18 cellular contexts compared by ENCODE assay signal in the genomic region with DNA sequence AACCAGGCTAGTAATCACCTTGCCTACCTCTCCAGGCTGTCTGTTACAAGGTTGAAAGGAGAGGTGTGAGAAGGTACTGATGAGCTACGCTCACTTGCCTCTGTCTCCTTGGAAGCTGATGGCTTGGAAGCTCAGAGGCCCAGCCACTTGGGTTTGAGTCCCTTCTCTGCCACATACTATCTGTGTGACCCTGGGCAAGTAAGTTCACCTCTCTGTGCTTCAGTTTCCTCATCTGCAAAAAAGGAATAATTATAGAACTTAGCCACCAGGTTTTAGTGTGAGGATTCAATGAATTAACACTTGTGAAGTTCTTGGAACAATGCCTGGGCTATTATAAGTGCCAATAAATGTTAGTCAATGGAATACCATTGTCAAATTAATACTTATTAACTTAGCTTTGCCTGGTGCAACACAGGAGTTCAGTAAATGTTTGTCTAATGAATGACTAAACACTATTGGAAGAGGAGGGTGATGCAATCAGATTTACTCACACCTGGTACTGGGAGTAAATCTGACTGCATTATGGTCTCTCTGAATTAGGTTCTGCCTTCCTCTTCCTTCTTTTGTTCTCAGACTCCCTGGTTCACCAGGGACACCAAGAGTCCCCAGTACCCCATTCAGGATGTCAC. TPM values are rescaled to one million over a fixed set of nuclear protein-coding genes. Genes with fewer than 3 reads are reported as not detected.
DNase-seq lines count a peak whose midpoint lies in the region; ATAC-seq and TF ChIP-seq lines count a peak whose summit lies in the region.
"Had no signal": no experiment of that assay in that cellular context is flagged by ENCODE, and none has a peak within 500 bp of the region (broad histone marks: within the 10 kb centered on the region; RNA-seq: fewer than 3 reads in every experiment).

No MANE protein-coding gene starts in this region.

- TF ChIP-seq CTCF in choroid plexus epithelial cell (conservative IDR thresholded peaks at IDR 0.05; ENCODE audit: low read depth, low read length) (no peak), liver (IDR thresholded peaks at IDR 0.05; ENCODE audit: low read depth, low read length, missing input control) (no peak)

- no peaks in the 10 kb centered on the region for H3K27me3 ChIP-seq in liver (ENCODE audit: control insufficient read depth in 4 of 4, insufficient read depth in 4 of 4, low read length in 3 of 4)
- H3K27me3 ChIP-seq: BLaER1, upper lobe of left lung had no signal

- no peak overlapping the region for H3K9ac ChIP-seq in liver (ENCODE audit: low read depth in 1 of 2, low read length in 2 of 2)
- H3K9ac ChIP-seq: BLaER1 had no signal

- peaks cover 3 to 37% (median 25%) of the 10 kb centered on the region in 4 donors for H3K4me1 ChIP-seq in liver (ENCODE audit: control insufficient read depth in 4 of 4, insufficient read depth in 4 of 4, low read length in 3 of 4)
- H3K4me1 ChIP-seq: BLaER1 had no signal

- peak; percentile 40 to 60 for TF ChIP-seq RAD21 in liver (IDR thresholded peaks at IDR 0.05)

- ATAC-seq in GM18520 (IDR thresholded peaks at IDR 0.05; ENCODE audit: unreplicated experiment) = no peak
- no peak for ATAC-seq in HG02870 (IDR thresholded peaks at IDR 0.05; ENCODE audit: unreplicated experiment)
- ATAC-seq in GM19395 (IDR thresholded peaks at IDR 0.05; ENCODE audit: unreplicated experiment) = no peak
- ATAC-seq: activated CD8-positive, alpha-beta T cell treated with anti-CD3 and anti-CD28 coated beads for 36 hours had no signal

- WGBS in liver = 96% methylated on average over 1 of the region's 1 CpG

- H3K27ac ChIP-seq in liver (ENCODE audit: low read depth in 1 of 2, low read length in 2 of 2) = peak overlapping the region; percentile 49 to 67
- H3K27ac ChIP-seq: BLaER1, dorsolateral prefrontal cortex, upper lobe of left lung had no signal

- DNase-seq in DMS53 (lab: John Stamatoyannopoulos, UW) = peak; percentile 94
- DNase-seq in LoVo (ENCODE audit: low spot score) = peak; percentile 41
- peak; percentile 53 for DNase-seq in choroid plexus epithelial cell (ENCODE audit: low read depth)
- no peak for DNase-seq in stimulated activated naive CD4-positive, alpha-beta T cell (lab: John Stamatoyannopoulos, UW)
- DNase-seq: activated CD8-positive, alpha-beta T cell treated with anti-CD3 and anti-CD28 coated beads for 36 hours; dorsolateral prefrontal cortex; stimulated activated CD4-positive, alpha-beta T cell treated with anti-CD3 and anti-CD28 coated beads, Interleukin-2, amount 100 ng/mL, for 48 hours; upper lobe of left lung had no signal

- H3K9me3 ChIP-seq in liver (ENCODE audit: control insufficient read depth in 4 of 4, low read length in 3 of 4) = no peaks in the 10 kb centered on the region
- H3K9me3 ChIP-seq: BLaER1, upper lobe of left lung had no signal

- no peaks in the 10 kb centered on the region for H3K36me3 ChIP-seq in liver (ENCODE audit: control insufficient read depth in 4 of 4, insufficient read depth in 3 of 4, low read depth in 1 of 4, low read length in 3 of 4)
- H3K36me3 ChIP-seq: BLaER1, upper lobe of left lung had no signal

- no peak overlapping the region for H3K4me3 ChIP-seq in choroid plexus epithelial cell (ENCODE audit: low read depth, low read length)
- H3K4me3 ChIP-seq in liver (ENCODE audit: low read depth in 1 of 3, low read length in 3 of 3) = no peak overlapping the region
- H3K4me3 ChIP-seq: BLaER1, dorsolateral prefrontal cortex, upper lobe of left lung had no signal

TF ChIP-seq in liver, 16 proteins besides CTCF, POLR2A, EP300 and RAD21:
- peak; percentile 35 for TF ChIP-seq FOXA2 (IDR thresholded peaks at IDR 0.05)
- peak; percentile 61 to 66 for TF ChIP-seq HNF4A (conservative IDR thresholded peaks at IDR 0.05)
- TF ChIP-seq, protein P1, sequence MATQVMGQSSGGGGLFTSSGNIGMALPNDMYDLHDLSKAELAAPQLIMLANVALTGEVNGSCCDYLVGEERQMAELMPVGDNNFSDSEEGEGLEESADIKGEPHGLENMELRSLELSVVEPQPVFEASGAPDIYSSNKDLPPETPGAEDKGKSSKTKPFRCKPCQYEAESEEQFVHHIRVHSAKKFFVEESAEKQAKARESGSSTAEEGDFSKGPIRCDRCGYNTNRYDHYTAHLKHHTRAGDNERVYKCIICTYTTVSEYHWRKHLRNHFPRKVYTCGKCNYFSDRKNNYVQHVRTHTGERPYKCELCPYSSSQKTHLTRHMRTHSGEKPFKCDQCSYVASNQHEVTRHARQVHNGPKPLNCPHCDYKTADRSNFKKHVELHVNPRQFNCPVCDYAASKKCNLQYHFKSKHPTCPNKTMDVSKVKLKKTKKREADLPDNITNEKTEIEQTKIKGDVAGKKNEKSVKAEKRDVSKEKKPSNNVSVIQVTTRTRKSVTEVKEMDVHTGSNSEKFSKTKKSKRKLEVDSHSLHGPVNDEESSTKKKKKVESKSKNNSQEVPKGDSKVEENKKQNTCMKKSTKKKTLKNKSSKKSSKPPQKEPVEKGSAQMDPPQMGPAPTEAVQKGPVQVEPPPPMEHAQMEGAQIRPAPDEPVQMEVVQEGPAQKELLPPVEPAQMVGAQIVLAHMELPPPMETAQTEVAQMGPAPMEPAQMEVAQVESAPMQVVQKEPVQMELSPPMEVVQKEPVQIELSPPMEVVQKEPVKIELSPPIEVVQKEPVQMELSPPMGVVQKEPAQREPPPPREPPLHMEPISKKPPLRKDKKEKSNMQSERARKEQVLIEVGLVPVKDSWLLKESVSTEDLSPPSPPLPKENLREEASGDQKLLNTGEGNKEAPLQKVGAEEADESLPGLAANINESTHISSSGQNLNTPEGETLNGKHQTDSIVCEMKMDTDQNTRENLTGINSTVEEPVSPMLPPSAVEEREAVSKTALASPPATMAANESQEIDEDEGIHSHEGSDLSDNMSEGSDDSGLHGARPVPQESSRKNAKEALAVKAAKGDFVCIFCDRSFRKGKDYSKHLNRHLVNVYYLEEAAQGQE (IDR thresholded peaks at IDR 0.05) = peak; percentile 45
- TF ChIP-seq, protein P2, sequence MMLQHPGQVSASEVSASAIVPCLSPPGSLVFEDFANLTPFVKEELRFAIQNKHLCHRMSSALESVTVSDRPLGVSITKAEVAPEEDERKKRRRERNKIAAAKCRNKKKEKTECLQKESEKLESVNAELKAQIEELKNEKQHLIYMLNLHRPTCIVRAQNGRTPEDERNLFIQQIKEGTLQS (IDR thresholded peaks at IDR 0.05) = peak; percentile 96
- peak; percentile 66 for TF ChIP-seq SP1 (IDR thresholded peaks at IDR 0.05)
- TF ChIP-seq JUND (IDR thresholded peaks at IDR 0.05) = peak; percentile 80
- peak; percentile 52 for TF ChIP-seq YY1 (IDR thresholded peaks at IDR 0.05)
- TF ChIP-seq TAF1 (conservative IDR thresholded peaks at IDR 0.05) = no peak
- no peak for TF ChIP-seq FOXA1 (IDR thresholded peaks at IDR 0.05)
- TF ChIP-seq RXRA (IDR thresholded peaks at IDR 0.05) = peak; percentile 66 to 72
- no peak for TF ChIP-seq EGR1 (IDR thresholded peaks at IDR 0.05; ENCODE audit: low read depth in 2 of 2)
TF ChIP-seq in liver: peak in this region for 8.

RNA-seq across cellular contexts. Expression of gene TRABD2B, which starts 55.5 kb away (rescaled TPM):
- total RNA-seq in liver = 1 to 10 TPM in 1 of 2 donors, under 1 TPM in 1; 0.28 to 2.6 TPM
- 1 to 10 TPM; 1.2 to 1.3 TPM for polyA plus RNA-seq in liver
- total RNA-seq: activated CD8-positive, alpha-beta T cell treated with anti-CD3 and anti-CD28 coated beads for 36 hours; activated T-helper 2 cell treated with anti-CD3 and anti-CD28 coated beads, Interferon-gamma antibody, Interleukin-2, Interleukin-4, amounts not matched to agents 10 μg/mL and 5 μg/mL and 100 μg/mL, durations not matched to agents 14 hours and 24 hours and 36 hours; fibroblast of villous mesenchyme; pulmonary artery endothelial cell; SK-MEL-5 had no signal
- polyA plus RNA-seq: IgD-negative memory B cell had no signal

Comparison
In these comparisons a context has a peak if more than half of its experiments do, and no peak if none do; other contexts are left out.
1. DNase-seq: peak in DMS53 (single experiment), LoVo (single experiment) and choroid plexus epithelial cell (single experiment); none in stimulated activated naive CD4-positive, alpha-beta T cell (0 of 6).